ENCODE assay signal across 8 cellular contexts in genomic region chr19:50679177-50680125, GRCh38. TPM values are rescaled to one million over a fixed set of nuclear protein-coding genes. Genes with fewer than 3 reads are reported as not detected.
A peak's percentile ranks its signal among the peaks of the same experiment; 100 is the strongest.
DNase-seq lines count a peak whose midpoint lies in the region; ATAC-seq and TF ChIP-seq lines count a peak whose summit lies in the region.

No MANE protein-coding gene starts in this region.

- H3K4me1 Mint-ChIP-seq in natural killer cell treated with Interleukin-12 subunit alpha and Interleukin-12 subunit beta and Interleukin-15 and Interleukin-18, amount 100 ng/mL, for 72 hours (ENCODE audit: low read depth in 2 of 2): peaks cover 12 to 14% of the 10 kb centered on the region in 2 donors

- no peak for TF ChIP-seq EP300 in esophagus muscularis mucosa (IDR thresholded peaks at IDR 0.05)

- TF ChIP-seq POLR2A in esophagus muscularis mucosa (IDR thresholded peaks at IDR 0.05; ENCODE audit: low read depth): no peak

- ATAC-seq in HG02938 (IDR thresholded peaks at IDR 0.05; ENCODE audit: unreplicated experiment) (peak; percentile 65), GM18520 (IDR thresholded peaks at IDR 0.05; ENCODE audit: unreplicated experiment) (no peak)
- ATAC-seq in natural killer cell treated with Interleukin-12 subunit alpha and Interleukin-12 subunit beta and Interleukin-15 and Interleukin-18, amount 100 ng/mL, for 72 hours: peak; percentile 91 to 92

- H3K4me3 ChIP-seq in OCI-LY3 (ENCODE audit: low read length): peak overlapping the region; percentile 62
- no peak overlapping the region for H3K4me3 ChIP-seq in esophagus muscularis mucosa

- H2AFZ ChIP-seq in OCI-LY3 (ENCODE audit: low read depth, low read length): peak overlapping the region; percentile 93

- peak overlapping the region; percentile 83 for H3K4me2 ChIP-seq in OCI-LY3 (ENCODE audit: low read length)

- 18% methylated on average over 21 of the region's 23 CpGs for WGBS in esophagus muscularis mucosa

- intact Hi-C loops in esophagus muscularis mucosa (cut with DNase I): no loop called here

- H3K27ac Mint-ChIP-seq in natural killer cell treated with Interleukin-12 subunit alpha and Interleukin-12 subunit beta and Interleukin-15 and Interleukin-18, amount 100 ng/mL, for 72 hours: no peak overlapping the region

- H3K9me3 ChIP-seq in OCI-LY3 (ENCODE audit: insufficient read depth, low read length) (no peaks in the 10 kb centered on the region), esophagus muscularis mucosa (peaks cover 0 to 9% (median 0%) of the 10 kb centered on the region in 4 donors)

- no peak overlapping the region for H3K4me3 Mint-ChIP-seq in natural killer cell treated with Interleukin-12 subunit alpha and Interleukin-12 subunit beta and Interleukin-15 and Interleukin-18, amount 100 ng/mL, for 72 hours

- peaks cover 31 to 39% of the 10 kb centered on the region in 2 donors for H3K27me3 Mint-ChIP-seq in natural killer cell treated with Interleukin-12 subunit alpha and Interleukin-12 subunit beta and Interleukin-15 and Interleukin-18, amount 100 ng/mL, for 72 hours

- no peaks in the 10 kb centered on the region for H3K79me2 ChIP-seq in OCI-LY3 (ENCODE audit: low read length)

- TF ChIP-seq CTCF in GM10266 (IDR thresholded peaks at IDR 0.05; ENCODE audit: control insufficient read depth, insufficient read depth, low read depth, missing control alignments): no peak
- TF ChIP-seq CTCF in OCI-LY3 (IDR thresholded peaks at IDR 0.05; ENCODE audit: low read depth, low read length): no peak; the same call in 1 of the 2 replicates
- no peak for TF ChIP-seq CTCF in esophagus muscularis mucosa (IDR thresholded peaks at IDR 0.05)

- no peaks in the 10 kb centered on the region for H4K20me1 ChIP-seq in OCI-LY3 (ENCODE audit: insufficient read depth, low read length)

- H3K4me1 ChIP-seq in OCI-LY3 (ENCODE audit: low read length): peaks cover 21% of the 10 kb centered on the region
- peaks cover 0 to 7% (median 0%) of the 10 kb centered on the region in 4 donors for H3K4me1 ChIP-seq in esophagus muscularis mucosa

- DNase-seq in GM10266 (ENCODE audit: extremely low spot score) (peak; percentile 97), esophagus muscularis mucosa (ENCODE audit: extremely low spot score) (peak; percentile 94)
- peak; percentile 94 for DNase-seq in activated CD8-positive, alpha-beta memory T cell treated with anti-CD3 and anti-CD28 coated beads, Interleukin-2, amount 50 U/mL, for 48 hours
- DNase-seq in natural killer cell treated with Interleukin-12 subunit alpha and Interleukin-12 subunit beta and Interleukin-15 and Interleukin-18, amount 100 ng/mL, for 72 hours (ENCODE audit: low spot score): peak; percentile 73
- DNase-seq in stimulated activated naive CD4-positive, alpha-beta T cell (lab: John Stamatoyannopoulos, UW): peak; percentile 47 to 70 (median 60)

- peak overlapping the region; percentile 51; the same call in 1 of the 2 replicates for H3K9ac ChIP-seq in OCI-LY3 (ENCODE audit: low read length)

- H3K36me3 Mint-ChIP-seq in natural killer cell treated with Interleukin-12 subunit alpha and Interleukin-12 subunit beta and Interleukin-15 and Interleukin-18, amount 100 ng/mL, for 72 hours: no peaks in the 10 kb centered on the region

- no peaks in the 10 kb centered on the region for H3K9me3 Mint-ChIP-seq in natural killer cell treated with Interleukin-12 subunit alpha and Interleukin-12 subunit beta and Interleukin-15 and Interleukin-18, amount 100 ng/mL, for 72 hours

- H3K27me3 ChIP-seq in OCI-LY3 (ENCODE audit: low read depth, low read length) (peaks cover 41% of the 10 kb centered on the region), esophagus muscularis mucosa (peaks cover 0 to 93% (median 0%) of the 10 kb centered on the region in 4 donors)

- H3K36me3 ChIP-seq in OCI-LY3 (replicated peaks; ENCODE audit: low read depth, low read length): no peaks in the 10 kb centered on the region
- H3K36me3 ChIP-seq in esophagus muscularis mucosa: no peaks in the 10 kb centered on the region

- peak overlapping the region; percentile 27 for H3K27ac ChIP-seq in OCI-LY3 (ENCODE audit: low read length)
- no peak overlapping the region for H3K27ac ChIP-seq in esophagus muscularis mucosa (replicated peaks in 1 of 4)

RNA-seq across cellular contexts. Expression of gene C19orf81, which starts 30.2 kb away (rescaled TPM):
- total RNA-seq in esophagus muscularis mucosa: 1 to 10 TPM in 1 of 4 donors, not detected in 3; 1.1 TPM
- total RNA-seq in natural killer cell treated with Interleukin-12 subunit alpha and Interleukin-12 subunit beta and Interleukin-15 and Interleukin-18, amount 100 ng/mL, for 72 hours: not detected

RNA-seq across cellular contexts. Expression of gene SYT3, which starts 39.8 kb away (rescaled TPM):
- total RNA-seq in esophagus muscularis mucosa: 1 to 10 TPM in 1 of 4 donors, under 1 TPM in 2, not detected in 1; 0.17 to 1.2 (median 0.71) TPM
- not detected for total RNA-seq in natural killer cell treated with Interleukin-12 subunit alpha and Interleukin-12 subunit beta and Interleukin-15 and Interleukin-18, amount 100 ng/mL, for 72 hours

RNA-seq across cellular contexts. Expression of gene SHANK1, which starts 40.2 kb away (rescaled TPM):
- under 1 TPM in 3 of 4 donors, not detected in 1; 0.11 to 0.42 (median 0.39) TPM for total RNA-seq in esophagus muscularis mucosa
- not detected for total RNA-seq in natural killer cell treated with Interleukin-12 subunit alpha and Interleukin-12 subunit beta and Interleukin-15 and Interleukin-18, amount 100 ng/mL, for 72 hours

RNA-seq across cellular contexts. Expression of gene CLEC11A, which starts 43.7 kb away (rescaled TPM):
- 10 to 100 TPM in 3 of 4 donors, 1 to 10 TPM in 1; 8.3 to 15.4 (median 11.1) TPM for total RNA-seq in esophagus muscularis mucosa
- 1 to 10 TPM; 1.1 to 1.2 TPM for total RNA-seq in natural killer cell treated with Interleukin-12 subunit alpha and Interleukin-12 subunit beta and Interleukin-15 and Interleukin-18, amount 100 ng/mL, for 72 hours
